ENCODE assay signal across 22 cellular contexts in the genomic region with DNA sequence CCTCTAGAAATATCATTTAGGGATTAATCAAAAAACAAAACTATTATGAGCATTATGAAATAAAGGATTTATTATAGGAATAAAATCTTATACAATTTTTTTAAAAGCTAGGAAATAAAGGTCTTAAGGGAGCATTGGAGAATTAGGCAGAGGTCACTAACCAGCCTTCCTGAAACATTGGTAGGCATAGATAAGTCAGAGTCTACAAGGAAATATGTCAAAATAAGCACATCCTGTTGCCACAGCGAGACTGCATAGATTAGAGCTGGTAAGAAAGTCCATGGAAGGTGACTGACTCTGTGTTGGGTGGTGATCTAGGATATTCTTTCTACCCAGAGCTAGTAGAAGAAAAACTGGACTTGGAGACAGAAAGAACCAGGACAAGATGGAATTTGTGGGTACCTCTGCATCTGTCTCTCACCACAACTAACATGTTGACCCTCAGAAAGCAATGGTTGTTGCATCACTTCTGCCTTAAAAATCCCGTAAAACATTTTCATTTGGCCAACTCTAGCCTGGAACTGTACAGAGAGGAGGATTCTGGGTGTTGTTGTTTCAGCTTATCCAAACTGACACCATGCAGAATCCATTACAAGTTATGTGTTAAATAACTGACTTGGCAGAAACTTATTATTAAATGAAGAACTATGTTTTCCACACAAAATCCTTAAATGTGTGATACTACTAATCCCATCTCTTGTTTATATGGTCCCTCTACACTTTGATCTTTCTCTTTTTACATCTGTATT.
"Had no signal": no experiment of that assay in that cellular context is flagged by ENCODE, and none has a peak within 500 bp of the region (broad histone marks: within the 10 kb centered on the region; RNA-seq: fewer than 3 reads in every experiment).

No MANE protein-coding gene starts in this region.

- H3K9ac ChIP-seq: parathyroid adenoma had no signal

- H3K79me2 ChIP-seq: parathyroid adenoma had no signal

- DNase-seq: colonic mucosa; dorsolateral prefrontal cortex; effector CD8-positive, alpha-beta T cell; immature natural killer cell; left ventricle myocardium inferior; mesendoderm; naive B cell; occipital lobe; retina; stimulated activated CD4-positive, alpha-beta T cell treated with anti-CD3 and anti-CD28 coated beads, Interleukin-12 subunit alpha, Interleukin-12 subunit beta, amount 100 ng/mL, for 4 hours; stimulated activated naive CD4-positive, alpha-beta T cell; stomach; substantia nigra had no signal

- H3K36me3 ChIP-seq: colonic mucosa, left ventricle myocardium inferior, prostate gland, stomach, thoracic aorta had no signal

- FAIRE-seq: frontal cortex, keratinocyte, urothelium cell line had no signal

- H3K4me3 ChIP-seq: colonic mucosa, dorsolateral prefrontal cortex, left ventricle myocardium inferior, lung, prostate gland, stomach, thoracic aorta had no signal

- H3K9me3 ChIP-seq: colonic mucosa, left ventricle myocardium inferior, prostate gland, stomach, thoracic aorta had no signal

- H3K4me1 ChIP-seq: colonic mucosa, left ventricle myocardium inferior, parathyroid adenoma, prostate gland, stomach had no signal

- H3K27me3 ChIP-seq: colonic mucosa, stomach had no signal

- ATAC-seq: esophagus mucosa, sciatic nerve had no signal

- H2AFZ ChIP-seq: parathyroid adenoma had no signal

- H3K27ac ChIP-seq: colonic mucosa, dorsolateral prefrontal cortex, left ventricle myocardium inferior, parathyroid adenoma, prostate gland, stomach, thoracic aorta had no signal
